3 cellular contexts compared by ENCODE assay signal in genomic region chr2:3122525-3122924, GRCh38.
"Had no signal": no experiment of that assay in that cellular context is flagged by ENCODE, and none has a peak within 500 bp of the region (broad histone marks: within the 10 kb centered on the region; RNA-seq: fewer than 3 reads in every experiment).

No MANE protein-coding gene starts in this region.

- DNase-seq: GDM1, GF-D8 had no signal

- H3K4me3 ChIP-seq: GM12878 had no signal

- ATAC-seq: GM12878 had no signal
